ENCODE assay signal across 8 cellular contexts in the genomic region with DNA sequence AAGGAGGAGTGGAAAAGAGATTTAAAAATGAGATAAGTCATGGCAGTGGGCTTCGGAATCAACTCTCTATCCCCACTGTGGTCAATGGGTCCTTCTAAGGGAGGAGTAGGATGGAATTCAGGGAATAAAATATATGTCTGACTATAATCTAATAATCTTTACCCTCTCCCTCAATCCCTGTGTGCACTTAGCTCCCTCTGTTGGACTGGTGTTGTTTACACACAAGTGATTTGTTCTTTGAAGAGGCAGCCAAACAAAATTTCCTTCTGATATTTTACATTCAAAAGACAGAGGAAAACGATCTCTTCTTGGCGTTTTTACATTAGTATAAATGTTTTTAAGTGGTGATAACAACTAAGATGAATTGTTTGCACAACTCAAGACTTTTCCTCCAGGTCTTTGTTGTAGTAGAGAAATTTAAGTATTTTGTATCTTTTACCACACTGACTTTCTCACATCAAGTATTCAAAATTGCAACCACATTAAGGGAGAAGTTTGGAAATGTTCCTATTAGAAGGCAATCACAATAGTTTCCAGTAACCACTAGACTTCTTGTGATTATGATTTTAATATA.
DNase-seq lines count a peak whose midpoint lies in the region; ATAC-seq and TF ChIP-seq lines count a peak whose summit lies in the region.

No MANE protein-coding gene starts in this region.

- no peak overlapping the region for H3K27ac Mint-ChIP-seq in natural killer cell treated with Interleukin-12 subunit alpha and Interleukin-12 subunit beta and Interleukin-15 and Interleukin-18, amount 100 ng/mL, for 72 hours

- H3K36me3 Mint-ChIP-seq in natural killer cell treated with Interleukin-12 subunit alpha and Interleukin-12 subunit beta and Interleukin-15 and Interleukin-18, amount 100 ng/mL, for 72 hours, result no peaks in the 10 kb centered on the region

- TF ChIP-seq POLR2A in testis (IDR thresholded peaks at IDR 0.05), result no peak

- H3K4me1 Mint-ChIP-seq in natural killer cell treated with Interleukin-12 subunit alpha and Interleukin-12 subunit beta and Interleukin-15 and Interleukin-18, amount 100 ng/mL, for 72 hours (ENCODE audit: low read depth in 2 of 2), result no peaks in the 10 kb centered on the region

- ATAC-seq in esophagus mucosa, result peak; percentile 38
- ATAC-seq in natural killer cell treated with Interleukin-12 subunit alpha and Interleukin-12 subunit beta and Interleukin-15 and Interleukin-18, amount 100 ng/mL, for 72 hours, result no peak
- no peak for ATAC-seq in HG03175 (IDR thresholded peaks at IDR 0.05; ENCODE audit: unreplicated experiment)

- no peaks in the 10 kb centered on the region for H3K27me3 Mint-ChIP-seq in natural killer cell treated with Interleukin-12 subunit alpha and Interleukin-12 subunit beta and Interleukin-15 and Interleukin-18, amount 100 ng/mL, for 72 hours

- H3K4me3 ChIP-seq in testis, result no peak overlapping the region

- 35 to 38% methylated on average over 3 of the region's 3 CpGs for WGBS in testis, 2 donors

- no peak overlapping the region for H3K27ac ChIP-seq in testis

- H3K4me1 ChIP-seq in testis, result no peaks in the 10 kb centered on the region

- peaks cover 11% of the 10 kb centered on the region for H3K9me3 Mint-ChIP-seq in natural killer cell treated with Interleukin-12 subunit alpha and Interleukin-12 subunit beta and Interleukin-15 and Interleukin-18, amount 100 ng/mL, for 72 hours

- H3K27me3 ChIP-seq in testis, result no peaks in the 10 kb centered on the region

- TF ChIP-seq CTCF in testis (IDR thresholded peaks at IDR 0.05), result peak in 2 of 3 experiments; percentile 32 to 51

- peak; percentile 22 for DNase-seq in SIG-M5 treated with dmso at 0.1 percent for 504 hours (lab: John Stamatoyannopoulos, UW; ENCODE audit: unreplicated experiment)
- no peak for DNase-seq in SIG-M5 (lab: John Stamatoyannopoulos, UW)
- DNase-seq in NCI-H82 treated with DMSO at 0.1 percent for 48 hours (lab: John Stamatoyannopoulos, UW; ENCODE audit: unreplicated experiment), result peak; percentile 22
- peak; percentile 21 for DNase-seq in testis
- DNase-seq in NK-92 treated with Interleukin-12 subunit alpha and Interleukin-12 subunit beta, amount 100 ng/mL, for 24 hours (lab: John Stamatoyannopoulos, UW), result no peak
- DNase-seq in natural killer cell treated with Interleukin-12 subunit alpha and Interleukin-12 subunit beta and Interleukin-15 and Interleukin-18, amount 100 ng/mL, for 72 hours (ENCODE audit: low spot score), result no peak

- intact Hi-C loops in testis (cut with DNase I; ENCODE audit: low total_unique reads), result no loop called here

- H3K9me3 ChIP-seq in testis, result no peaks in the 10 kb centered on the region

- no peaks in the 10 kb centered on the region for H3K36me3 ChIP-seq in testis (ENCODE audit: low read depth, missing control alignments)

- H3K4me3 Mint-ChIP-seq in natural killer cell treated with Interleukin-12 subunit alpha and Interleukin-12 subunit beta and Interleukin-15 and Interleukin-18, amount 100 ng/mL, for 72 hours, result no peak overlapping the region

Comparison
In these comparisons a context has a peak if more than half of its experiments do, and no peak if none do; other contexts are left out.
1. DNase-seq: peak in SIG-M5 treated with dmso at 0.1 percent for 504 hours (single experiment), NCI-H82 treated with DMSO at 0.1 percent for 48 hours (single experiment) and testis (single experiment); none in SIG-M5 (single experiment), NK-92 treated with Interleukin-12 subunit alpha and Interleukin-12 subunit beta, amount 100 ng/mL, for 24 hours (single experiment) and natural killer cell treated with Interleukin-12 subunit alpha and Interleukin-12 subunit beta and Interleukin-15 and Interleukin-18, amount 100 ng/mL, for 72 hours (single experiment).